Comparison of ENCODE assay signal across 1 cellular context in genomic region chr4:24274401-24275035, GRCh38.
TF ChIP-seq lines count a peak whose summit lies in the region.

No MANE protein-coding gene starts in this region.

TF ChIP-seq in SK-N-SH, 30 proteins besides CTCF, POLR2A, EP300 and RAD21 (continued from another document):
- TF ChIP-seq REST (IDR thresholded peaks at IDR 0.05; ENCODE audit: low read depth, low read length) (no peak), RFX5 (IDR thresholded peaks at IDR 0.05; ENCODE audit: low read length) (no peak)
TF ChIP-seq in SK-N-SH: peak in this region for 0.
